In the genomic region with DNA sequence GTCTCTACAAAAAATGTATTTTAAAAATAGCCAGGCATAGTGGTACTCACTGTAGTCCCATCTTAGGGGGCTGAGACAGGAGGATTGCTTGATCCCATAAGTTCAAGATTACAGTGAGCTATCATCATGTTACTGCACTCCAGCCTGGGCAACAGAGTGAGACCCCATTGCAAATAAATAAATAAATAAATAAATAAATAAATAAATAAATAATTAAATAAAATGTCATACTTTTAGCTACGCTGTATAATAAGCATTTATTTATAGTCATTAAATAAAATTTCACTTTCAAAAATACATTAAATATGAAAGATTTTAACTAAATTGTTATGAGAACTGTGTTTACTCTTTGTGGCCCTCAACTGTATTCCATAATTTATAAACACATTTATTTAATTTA, we compare ENCODE assay signal across 1 cellular context.
A peak's percentile ranks its signal among the peaks of the same experiment; 100 is the strongest.
TF ChIP-seq lines count a peak whose summit lies in the region.

No MANE protein-coding gene starts in this region.

TF ChIP-seq in HEK293, 187 proteins besides CTCF, POLR2A, EP300 and RAD21 (continued from another document):
- TF ChIP-seq ZNF555 (tag by site-specific recombination; conservative IDR thresholded peaks at IDR 0.05) (peak; percentile 71), ZNF426 (tag by site-specific recombination; IDR thresholded peaks at IDR 0.05) (peak; percentile 71), ZNF175 (tag by site-specific recombination; IDR thresholded peaks at IDR 0.05) (no peak)
- TF ChIP-seq, protein P1, sequence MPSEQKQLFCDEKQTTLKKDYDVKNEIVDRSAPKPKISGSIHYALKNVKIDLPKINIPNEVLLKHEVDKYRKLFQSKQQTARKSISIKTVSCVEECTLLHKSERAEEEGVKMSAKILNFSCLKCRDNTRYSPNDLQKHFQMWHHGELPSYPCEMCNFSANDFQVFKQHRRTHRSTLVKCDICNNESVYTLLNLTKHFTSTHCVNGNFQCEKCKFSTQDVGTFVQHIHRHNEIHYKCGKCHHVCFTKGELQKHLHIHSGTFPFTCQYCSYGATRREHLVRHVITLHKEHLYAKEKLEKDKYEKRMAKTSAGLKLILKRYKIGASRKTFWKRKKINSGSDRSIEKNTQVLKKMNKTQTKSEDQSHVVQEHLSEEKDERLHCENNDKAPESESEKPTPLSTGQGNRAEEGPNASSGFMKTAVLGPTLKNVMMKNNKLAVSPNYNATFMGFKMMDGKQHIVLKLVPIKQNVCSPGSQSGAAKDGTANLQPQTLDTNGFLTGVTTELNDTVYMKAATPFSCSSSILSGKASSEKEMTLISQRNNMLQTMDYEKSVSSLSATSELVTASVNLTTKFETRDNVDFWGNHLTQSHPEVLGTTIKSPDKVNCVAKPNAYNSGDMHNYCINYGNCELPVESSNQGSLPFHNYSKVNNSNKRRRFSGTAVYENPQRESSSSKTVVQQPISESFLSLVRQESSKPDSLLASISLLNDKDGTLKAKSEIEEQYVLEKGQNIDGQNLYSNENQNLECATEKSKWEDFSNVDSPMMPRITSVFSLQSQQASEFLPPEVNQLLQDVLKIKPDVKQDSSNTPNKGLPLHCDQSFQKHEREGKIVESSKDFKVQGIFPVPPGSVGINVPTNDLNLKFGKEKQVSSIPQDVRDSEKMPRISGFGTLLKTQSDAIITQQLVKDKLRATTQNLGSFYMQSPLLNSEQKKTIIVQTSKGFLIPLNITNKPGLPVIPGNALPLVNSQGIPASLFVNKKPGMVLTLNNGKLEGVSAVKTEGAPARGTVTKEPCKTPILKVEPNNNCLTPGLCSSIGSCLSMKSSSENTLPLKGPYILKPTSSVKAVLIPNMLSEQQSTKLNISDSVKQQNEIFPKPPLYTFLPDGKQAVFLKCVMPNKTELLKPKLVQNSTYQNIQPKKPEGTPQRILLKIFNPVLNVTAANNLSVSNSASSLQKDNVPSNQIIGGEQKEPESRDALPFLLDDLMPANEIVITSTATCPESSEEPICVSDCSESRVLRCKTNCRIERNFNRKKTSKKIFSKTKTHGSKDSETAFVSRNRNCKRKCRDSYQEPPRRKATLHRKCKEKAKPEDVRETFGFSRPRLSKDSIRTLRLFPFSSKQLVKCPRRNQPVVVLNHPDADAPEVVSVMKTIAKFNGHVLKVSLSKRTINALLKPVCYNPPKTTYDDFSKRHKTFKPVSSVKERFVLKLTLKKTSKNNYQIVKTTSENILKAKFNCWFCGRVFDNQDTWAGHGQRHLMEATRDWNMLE (tag by site-specific recombination; conservative IDR thresholded peaks at IDR 0.05; ENCODE audit: low read depth), result peak; percentile 71
